ENCODE assay signal across 1 cellular context in the genomic region with DNA sequence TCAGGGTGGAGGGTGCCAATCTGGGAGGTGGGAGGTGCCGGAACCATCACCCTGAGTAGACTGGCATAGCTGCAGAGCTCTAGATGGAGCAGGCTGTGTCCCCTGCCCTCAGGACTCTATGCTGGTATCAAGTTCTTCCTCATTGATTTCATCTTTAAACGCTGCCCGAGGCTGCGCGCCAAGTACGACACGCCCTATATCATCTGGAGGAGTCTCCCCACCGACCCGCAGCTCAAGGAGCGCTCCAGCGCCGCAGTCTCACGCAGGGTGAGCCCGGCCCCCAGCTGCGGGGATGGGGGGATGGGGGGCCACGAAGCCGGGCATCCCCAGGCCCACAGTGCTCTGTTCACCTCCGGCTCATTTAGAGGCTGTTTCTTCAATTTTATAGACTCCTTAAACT.
TF ChIP-seq lines count a peak whose summit lies in the region.

No MANE protein-coding gene starts in this region.

TF ChIP-seq in SK-N-SH, 30 proteins besides CTCF, POLR2A, EP300 and RAD21 (continued from another document):
- TF ChIP-seq, protein P1, sequence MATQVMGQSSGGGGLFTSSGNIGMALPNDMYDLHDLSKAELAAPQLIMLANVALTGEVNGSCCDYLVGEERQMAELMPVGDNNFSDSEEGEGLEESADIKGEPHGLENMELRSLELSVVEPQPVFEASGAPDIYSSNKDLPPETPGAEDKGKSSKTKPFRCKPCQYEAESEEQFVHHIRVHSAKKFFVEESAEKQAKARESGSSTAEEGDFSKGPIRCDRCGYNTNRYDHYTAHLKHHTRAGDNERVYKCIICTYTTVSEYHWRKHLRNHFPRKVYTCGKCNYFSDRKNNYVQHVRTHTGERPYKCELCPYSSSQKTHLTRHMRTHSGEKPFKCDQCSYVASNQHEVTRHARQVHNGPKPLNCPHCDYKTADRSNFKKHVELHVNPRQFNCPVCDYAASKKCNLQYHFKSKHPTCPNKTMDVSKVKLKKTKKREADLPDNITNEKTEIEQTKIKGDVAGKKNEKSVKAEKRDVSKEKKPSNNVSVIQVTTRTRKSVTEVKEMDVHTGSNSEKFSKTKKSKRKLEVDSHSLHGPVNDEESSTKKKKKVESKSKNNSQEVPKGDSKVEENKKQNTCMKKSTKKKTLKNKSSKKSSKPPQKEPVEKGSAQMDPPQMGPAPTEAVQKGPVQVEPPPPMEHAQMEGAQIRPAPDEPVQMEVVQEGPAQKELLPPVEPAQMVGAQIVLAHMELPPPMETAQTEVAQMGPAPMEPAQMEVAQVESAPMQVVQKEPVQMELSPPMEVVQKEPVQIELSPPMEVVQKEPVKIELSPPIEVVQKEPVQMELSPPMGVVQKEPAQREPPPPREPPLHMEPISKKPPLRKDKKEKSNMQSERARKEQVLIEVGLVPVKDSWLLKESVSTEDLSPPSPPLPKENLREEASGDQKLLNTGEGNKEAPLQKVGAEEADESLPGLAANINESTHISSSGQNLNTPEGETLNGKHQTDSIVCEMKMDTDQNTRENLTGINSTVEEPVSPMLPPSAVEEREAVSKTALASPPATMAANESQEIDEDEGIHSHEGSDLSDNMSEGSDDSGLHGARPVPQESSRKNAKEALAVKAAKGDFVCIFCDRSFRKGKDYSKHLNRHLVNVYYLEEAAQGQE (IDR thresholded peaks at IDR 0.05; ENCODE audit: low read depth, low read length) = no peak
